ENCODE assay signal across 1 cellular context in genomic region chr9:101705135-101705661, GRCh38.
TF ChIP-seq lines count a peak whose summit lies in the region.

No MANE protein-coding gene starts in this region.

TF ChIP-seq in IMR-90, 13 proteins besides CTCF, POLR2A, EP300 and RAD21 (continued from another document):
- TF ChIP-seq USF2 (IDR thresholded peaks at IDR 0.05; ENCODE audit: low read depth, low read length) (no peak), FOS (IDR thresholded peaks at IDR 0.05; ENCODE audit: low read depth, low read length) (no peak), RCOR1 (IDR thresholded peaks at IDR 0.05; ENCODE audit: insufficient replicate concordance, low read length) (no peak)
